In the genomic region with DNA sequence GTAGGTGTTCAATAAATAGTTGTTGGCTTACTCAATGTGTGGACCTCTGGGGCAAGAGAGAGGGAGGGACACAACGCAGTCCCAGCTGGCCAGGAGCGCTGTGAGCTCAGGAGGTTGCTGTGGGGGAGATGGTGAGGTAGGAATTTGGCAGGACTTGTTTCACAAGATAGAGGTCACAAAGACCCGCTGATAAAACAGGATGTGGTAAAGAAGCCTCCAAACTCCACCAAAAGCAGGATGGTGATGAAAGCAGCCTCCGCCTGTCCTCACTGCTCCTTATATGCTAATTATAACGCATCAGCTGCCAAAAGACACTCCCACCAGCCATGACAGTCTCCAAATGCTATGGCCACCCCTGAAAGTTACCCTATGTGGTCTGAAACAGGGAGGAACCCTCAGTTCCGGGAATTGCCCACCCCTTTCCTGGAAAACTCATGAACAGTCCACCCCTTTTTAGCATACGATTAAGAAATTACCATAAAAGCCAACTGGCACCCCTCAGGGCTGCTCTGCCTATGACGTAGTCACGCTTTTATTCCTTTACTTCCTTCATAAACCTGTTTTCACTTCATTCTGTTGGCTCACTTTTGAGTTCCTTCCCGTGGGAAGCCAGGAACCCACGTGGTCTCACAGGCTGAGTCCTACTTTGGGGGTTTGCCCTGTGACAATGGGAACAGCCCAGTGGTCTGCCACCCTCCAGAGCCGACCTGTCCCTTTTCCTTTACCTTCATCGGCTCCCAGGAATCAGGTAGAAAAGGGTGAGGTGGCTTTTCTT, we compare ENCODE assay signal across 15 cellular contexts. TPM values are rescaled to one million over a fixed set of nuclear protein-coding genes. Genes with fewer than 3 reads are reported as not detected.
A peak's percentile ranks its signal among the peaks of the same experiment; 100 is the strongest.
DNase-seq lines count a peak whose midpoint lies in the region; ATAC-seq, FAIRE-seq and TF ChIP-seq lines count a peak whose summit lies in the region.
"Had no signal": no experiment of that assay in that cellular context is flagged by ENCODE, and none has a peak within 500 bp of the region (broad histone marks: within the 10 kb centered on the region; RNA-seq: fewer than 3 reads in every experiment).

No MANE protein-coding gene starts in this region.

- H3K9me3 Mint-ChIP-seq in astrocyte (ENCODE audit: unreplicated experiment), result peaks cover 9% of the 10 kb centered on the region

- intact Hi-C loops in heart left ventricle (cut with DNase I), result loop anchor here in 1 of 10 donors (5.0 kb wide), 1 partner anchor 70 kb away; a partner anchor contains a TSS

- no peaks in the 10 kb centered on the region for H3K27me3 Mint-ChIP-seq in astrocyte (ENCODE audit: low read depth, unreplicated experiment)

- no peak overlapping the region for H3K4me3 ChIP-seq in NT2/D1 (ENCODE audit: insufficient read length, low read depth)
- H3K4me3 ChIP-seq in astrocyte (ENCODE audit: insufficient read depth, low read depth, low read length), result no peak overlapping the region
- peak overlapping the region; percentile 15 to 33 for H3K4me3 ChIP-seq in neutrophil (ENCODE audit: low read depth in 1 of 2, low read length in 1 of 2)
- no peak overlapping the region for H3K4me3 ChIP-seq in heart left ventricle
- H3K4me3 ChIP-seq: tibial artery had no signal

- H3K27ac ChIP-seq in astrocyte (ENCODE audit: low read depth, low read length) (peak overlapping the region; percentile 50), neutrophil (peak overlapping the region; percentile 76), heart left ventricle (no peak overlapping the region)
- H3K27ac ChIP-seq: tibial artery, VCaP had no signal

- H4K20me1 ChIP-seq in astrocyte (ENCODE audit: insufficient read depth, low read length), result no peaks in the 10 kb centered on the region

- peaks cover 14% of the 10 kb centered on the region for H3K36me3 ChIP-seq in NT2/D1 (ENCODE audit: insufficient read depth, insufficient read length, low read length)
- H3K36me3 ChIP-seq in astrocyte (ENCODE audit: insufficient read depth, low read length), result no peaks in the 10 kb centered on the region
- no peaks in the 10 kb centered on the region for H3K36me3 ChIP-seq in neutrophil
- no peaks in the 10 kb centered on the region for H3K36me3 ChIP-seq in heart left ventricle
- H3K36me3 ChIP-seq: tibial artery had no signal

- H3K9ac ChIP-seq in NT2/D1 (ENCODE audit: insufficient read length, low read depth) (peak overlapping the region; percentile 39), astrocyte (ENCODE audit: low read length) (no peak overlapping the region)

- peak overlapping the region; percentile 41 for H3K27ac Mint-ChIP-seq in astrocyte (ENCODE audit: unreplicated experiment)

- no peak overlapping the region for H3K4me3 Mint-ChIP-seq in astrocyte (ENCODE audit: unreplicated experiment)

- peaks cover 18% of the 10 kb centered on the region for H3K4me1 ChIP-seq in NT2/D1 (ENCODE audit: insufficient read depth, insufficient read length)
- peaks cover 14% of the 10 kb centered on the region for H3K4me1 ChIP-seq in astrocyte (ENCODE audit: insufficient read depth, low read length)
- H3K4me1 ChIP-seq in neutrophil (ENCODE audit: control insufficient read depth in 1 of 2, insufficient read depth in 1 of 2, low read depth in 1 of 2, low read length in 1 of 2), result peaks cover 34 to 41% of the 10 kb centered on the region in 2 experiments
- peaks cover 0 to 18% (median 6%) of the 10 kb centered on the region in 12 donors for H3K4me1 ChIP-seq in heart left ventricle

- TF ChIP-seq CTCF in astrocyte (IDR thresholded peaks at IDR 0.05; ENCODE audit: insufficient read depth, low read depth, low read length) (no peak), neutrophil (IDR thresholded peaks at IDR 0.05) (no peak), heart left ventricle (IDR thresholded peaks at IDR 0.05) (no peak)

- peak; percentile 76 for DNase-seq in EL
- no peak for DNase-seq in NT2/D1 (ENCODE audit: low read depth, low spot score)
- DNase-seq in astrocyte (ENCODE audit: low read depth), result peak; percentile 90
- DNase-seq in NCI-H2081 (lab: John Stamatoyannopoulos, UW), result no peak
- no peak for DNase-seq in heart left ventricle
- DNase-seq: DMS 273 treated with DMSO at 0.1 percent for 48 hours; kidney; NCI-H748 treated with DMSO at 0.1 percent for 48 hours; stimulated activated CD4-positive, alpha-beta T cell treated with anti-CD3 and anti-CD28 coated beads, Interleukin-4, amount 100 ng/mL, for 4 hours; tibial artery had no signal

- peak overlapping the region; percentile 3 for H2AFZ ChIP-seq in astrocyte (ENCODE audit: low read depth, low read length)

- H3K79me2 ChIP-seq in astrocyte (ENCODE audit: insufficient read depth, low read length), result peaks cover 10% of the 10 kb centered on the region

- 66 to 79% (median 73%) methylated on average over 13 of the region's 13 CpGs for WGBS in heart left ventricle, 4 donors

- peaks cover 19% of the 10 kb centered on the region for H3K4me1 Mint-ChIP-seq in astrocyte (ENCODE audit: low read depth, unreplicated experiment)

- H3K36me3 Mint-ChIP-seq in astrocyte (ENCODE audit: low read depth, unreplicated experiment), result peaks cover 2% of the 10 kb centered on the region

- ATAC-seq in GM21723 (IDR thresholded peaks at IDR 0.05; ENCODE audit: unreplicated experiment) (no peak), heart left ventricle (no peak), HG03571 (IDR thresholded peaks at IDR 0.05; ENCODE audit: unreplicated experiment) (no peak)

- H3K4me2 ChIP-seq in astrocyte (ENCODE audit: low read length), result peak overlapping the region; percentile 53

- H3K9me3 ChIP-seq in NT2/D1 (ENCODE audit: insufficient read depth, low read length) (peaks cover 46% of the 10 kb centered on the region), astrocyte (ENCODE audit: insufficient read depth, low read depth, low read length) (peaks cover 5% of the 10 kb centered on the region), neutrophil (peaks cover 6% of the 10 kb centered on the region), heart left ventricle (peaks cover 0 to 14% (median 2%) of the 10 kb centered on the region in 12 donors)

- H3K27me3 ChIP-seq in NT2/D1 (ENCODE audit: insufficient read depth, insufficient read length) (no peaks in the 10 kb centered on the region), astrocyte (ENCODE audit: insufficient read depth, low read length) (no peaks in the 10 kb centered on the region), neutrophil (no peaks in the 10 kb centered on the region), heart left ventricle (no peaks in the 10 kb centered on the region)
- H3K27me3 ChIP-seq: tibial artery had no signal

- no peak for TF ChIP-seq POLR2A in heart left ventricle (IDR thresholded peaks at IDR 0.05)

- FAIRE-seq in astrocyte (lab: Jason Lieb, UNC), result no peak
- FAIRE-seq: endometrium, kidney had no signal

RNA-seq across cellular contexts. Expression of a gene that starts 5.3 kb away (rescaled TPM):
- 87.5 and 89.9 TPM in 2 replicates for total RNA-seq in astrocyte
- 10 to 100 TPM; 20.4 to 45.1 (median 31.6) TPM for total RNA-seq in heart left ventricle
- 10 to 100 TPM; 17.8 to 57.5 TPM for polyA plus RNA-seq in heart left ventricle

RNA-seq across cellular contexts. Expression of a gene that starts 17.6 kb away (rescaled TPM):
- total RNA-seq in astrocyte (0.29 TPM in 1 of 2 replicates, not detected in the other), heart left ventricle (under 1 TPM in 4 of 9 donors, not detected in 5; 0.18 to 0.44 (median 0.19) TPM)
- under 1 TPM; 0.11 to 0.19 TPM for polyA plus RNA-seq in heart left ventricle

RNA-seq across cellular contexts. Expression of a gene that starts 50.9 kb away (rescaled TPM):
- total RNA-seq in astrocyte (46.9 and 47.7 TPM in 2 replicates), heart left ventricle (100 to 1,000 TPM in 1 of 9 donors, 10 to 100 TPM in 8; 27.5 to 109 (median 48.0) TPM)
- polyA plus RNA-seq in heart left ventricle, result 10 to 100 TPM; 31.2 to 33.0 TPM

Comparison
In these comparisons a context has a peak if more than half of its experiments do, and no peak if none do; other contexts are left out.
1. DNase-seq: peak in EL (single experiment) and astrocyte (single experiment); none in NT2/D1 (single experiment), NCI-H2081 (0 of 2) and heart left ventricle (0 of 5).
2. H3K4me3 ChIP-seq: peak in neutrophil (2 of 2); none in NT2/D1 (single experiment), astrocyte (single experiment) and heart left ventricle (0 of 12).
3. H3K27ac ChIP-seq: peak in astrocyte (single experiment) and neutrophil (single experiment); none in heart left ventricle (0 of 12).